Comparison of ENCODE assay signal across 13 cellular contexts in the genomic region with DNA sequence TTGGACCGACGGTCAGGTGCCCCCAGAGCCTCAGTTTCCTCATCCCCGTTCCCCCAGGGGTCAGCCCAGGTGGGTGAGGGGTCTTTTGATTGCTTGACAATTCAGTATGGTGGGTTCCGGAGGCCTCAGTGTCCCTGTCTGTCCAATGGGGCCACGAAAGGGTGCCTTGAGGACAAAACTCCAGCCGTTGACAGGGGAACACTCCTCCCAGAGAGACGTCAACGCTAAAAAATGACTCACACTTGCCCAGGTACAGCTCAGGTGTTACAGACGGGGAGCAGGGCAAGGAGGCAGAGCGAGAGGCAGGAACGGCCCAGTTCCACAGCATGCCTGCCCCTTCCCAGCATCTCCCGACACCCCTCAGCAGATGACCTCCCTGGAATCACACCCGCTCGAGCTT. TPM values are rescaled to one million over a fixed set of nuclear protein-coding genes. Genes with fewer than 3 reads are reported as not detected.
A peak's percentile ranks its signal among the peaks of the same experiment; 100 is the strongest.
DNase-seq lines count a peak whose midpoint lies in the region; ATAC-seq and TF ChIP-seq lines count a peak whose summit lies in the region.
"Had no signal": no experiment of that assay in that cellular context is flagged by ENCODE, and none has a peak within 500 bp of the region (broad histone marks: within the 10 kb centered on the region; RNA-seq: fewer than 3 reads in every experiment).

No MANE protein-coding gene starts in this region.

- H3K27ac ChIP-seq in right lobe of liver (no peak overlapping the region), subcutaneous abdominal adipose tissue (ENCODE audit: low read depth, low read length) (peak overlapping the region; percentile 76), prostate gland (no peak overlapping the region)
- H3K27ac ChIP-seq: ovary, PC-9 had no signal

- no peak overlapping the region for H3K27ac Mint-ChIP-seq in activated naive CD4-positive, alpha-beta T cell treated with anti-CD3 and anti-CD28 coated beads, Interleukin-2, amount 50 U/mL, for 24 hours
- H3K27ac Mint-ChIP-seq in activated naive CD8-positive, alpha-beta T cell treated with anti-CD3 and anti-CD28 coated beads for 36 hours = no peak overlapping the region

- peak overlapping the region in 2 of 5 donors; percentile 39 to 95 for H3K9ac ChIP-seq in subcutaneous abdominal adipose tissue (ENCODE audit: low read length in 5 of 5)

- peak overlapping the region; percentile 26 for H3K4me3 Mint-ChIP-seq in activated naive CD4-positive, alpha-beta T cell treated with anti-CD3 and anti-CD28 coated beads, Interleukin-2, amount 50 U/mL, for 24 hours
- peak overlapping the region; percentile 99 for H3K4me3 Mint-ChIP-seq in activated naive CD8-positive, alpha-beta T cell treated with anti-CD3 and anti-CD28 coated beads for 36 hours

- 63% methylated on average over 7 of the region's 14 CpGs for WGBS in right lobe of liver (ENCODE audit: insufficient coverage, low coverage, low lambda C conversion rate, missing lambda C conversion rate)
- WGBS in prostate gland = 70% methylated on average over 13 of the region's 14 CpGs

- H3K36me3 ChIP-seq in right lobe of liver (no peaks in the 10 kb centered on the region), subcutaneous abdominal adipose tissue (ENCODE audit: control insufficient read depth in 5 of 5, insufficient read depth in 5 of 5, low read length in 5 of 5) (no peaks in the 10 kb centered on the region), prostate gland (no peaks in the 10 kb centered on the region)
- H3K36me3 ChIP-seq: HAP-1, ovary had no signal

- H3K4me1 ChIP-seq in right lobe of liver (peaks cover 0 to 28% (median 14%) of the 10 kb centered on the region in 4 donors), subcutaneous abdominal adipose tissue (ENCODE audit: control insufficient read depth in 5 of 5, insufficient read depth in 5 of 5, low read length in 5 of 5) (peaks cover 0 to 43% (median 39%) of the 10 kb centered on the region in 5 donors), prostate gland (replicated peaks) (no peaks in the 10 kb centered on the region)
- H3K4me1 ChIP-seq: HAP-1 had no signal

- H3K9me3 ChIP-seq in right lobe of liver (no peaks in the 10 kb centered on the region), subcutaneous abdominal adipose tissue (ENCODE audit: control insufficient read depth in 5 of 5, low read length in 5 of 5) (no peaks in the 10 kb centered on the region), prostate gland (no peaks in the 10 kb centered on the region)
- H3K9me3 ChIP-seq: HAP-1, ovary had no signal

- H3K27me3 ChIP-seq in right lobe of liver (no peaks in the 10 kb centered on the region), subcutaneous abdominal adipose tissue (ENCODE audit: control insufficient read depth in 5 of 5, insufficient read depth in 4 of 5, low read length in 5 of 5) (no peaks in the 10 kb centered on the region), prostate gland (replicated peaks; ENCODE audit: insufficient read depth) (no peaks in the 10 kb centered on the region)
- H3K27me3 ChIP-seq: ovary had no signal

- H3K4me1 Mint-ChIP-seq in activated naive CD4-positive, alpha-beta T cell treated with anti-CD3 and anti-CD28 coated beads, Interleukin-2, amount 50 U/mL, for 24 hours = peaks cover 31% of the 10 kb centered on the region
- H3K4me1 Mint-ChIP-seq in activated naive CD8-positive, alpha-beta T cell treated with anti-CD3 and anti-CD28 coated beads for 36 hours = peaks cover 18% of the 10 kb centered on the region

- TF ChIP-seq POLR2A in right lobe of liver (IDR thresholded peaks at IDR 0.05) (no peak), prostate gland (IDR thresholded peaks at IDR 0.05) (no peak)

- no peaks in the 10 kb centered on the region for H3K27me3 Mint-ChIP-seq in activated naive CD4-positive, alpha-beta T cell treated with anti-CD3 and anti-CD28 coated beads, Interleukin-2, amount 50 U/mL, for 24 hours
- H3K27me3 Mint-ChIP-seq in activated naive CD8-positive, alpha-beta T cell treated with anti-CD3 and anti-CD28 coated beads for 36 hours = no peaks in the 10 kb centered on the region

- H3K4me3 ChIP-seq in right lobe of liver (peak overlapping the region; percentile 88 to 99 (median 96)), subcutaneous abdominal adipose tissue (ENCODE audit: low read depth in 1 of 5, low read length in 5 of 5) (peak overlapping the region in 4 of 5 donors; percentile 19 to 95 (median 58)), prostate gland (no peak overlapping the region)
- H3K4me3 ChIP-seq: HAP-1, ovary, PC-9 had no signal

- no peaks in the 10 kb centered on the region for H3K36me3 Mint-ChIP-seq in activated naive CD4-positive, alpha-beta T cell treated with anti-CD3 and anti-CD28 coated beads, Interleukin-2, amount 50 U/mL, for 24 hours
- H3K36me3 Mint-ChIP-seq in activated naive CD8-positive, alpha-beta T cell treated with anti-CD3 and anti-CD28 coated beads for 36 hours = peaks cover 5% of the 10 kb centered on the region

- DNase-seq in activated naive CD4-positive, alpha-beta T cell treated with anti-CD3 and anti-CD28 coated beads, Interleukin-2, amount 50 U/mL, for 16 hours = no peak
- no peak for DNase-seq in activated naive CD8-positive, alpha-beta T cell treated with anti-CD3 and anti-CD28 coated beads for 36 hours
- DNase-seq in right lobe of liver = no peak
- DNase-seq in prostate gland (ENCODE audit: low spot score) = no peak
- DNase-seq: AML-193; ovary; PC-9; stimulated activated CD8-positive, alpha-beta memory T cell treated with anti-CD3 and anti-CD28 coated beads, Interleukin-4, amount 100 ng/mL, for 48 hours had no signal

- TF ChIP-seq CTCF in right lobe of liver (IDR thresholded peaks at IDR 0.05) (no peak), prostate gland (IDR thresholded peaks at IDR 0.05) (no peak)

- intact Hi-C loops in right lobe of liver (cut with DNase I) = no loop called here
- intact Hi-C loops in prostate gland (cut with DNase I) = no loop called here

- no peaks in the 10 kb centered on the region for H3K9me3 Mint-ChIP-seq in activated naive CD4-positive, alpha-beta T cell treated with anti-CD3 and anti-CD28 coated beads, Interleukin-2, amount 50 U/mL, for 24 hours
- no peaks in the 10 kb centered on the region for H3K9me3 Mint-ChIP-seq in activated naive CD8-positive, alpha-beta T cell treated with anti-CD3 and anti-CD28 coated beads for 36 hours

- no peak for ATAC-seq in right lobe of liver
- no peak for ATAC-seq in GM21737 (IDR thresholded peaks at IDR 0.05; ENCODE audit: unreplicated experiment)
- ATAC-seq in GM21360 (IDR thresholded peaks at IDR 0.05; ENCODE audit: unreplicated experiment) = no peak

RNA-seq across cellular contexts. Expression of a gene that starts 1.8 kb away (rescaled TPM):
- total RNA-seq in activated naive CD8-positive, alpha-beta T cell treated with anti-CD3 and anti-CD28 coated beads for 36 hours = 10 to 100 TPM; 10.7 to 11.3 TPM
- total RNA-seq in right lobe of liver (10 to 100 TPM; 16.6 to 26.4 (median 22.8) TPM), prostate gland (1 to 10 TPM; 4.0 to 6.2 TPM)

RNA-seq across cellular contexts. Expression of a gene that starts 29.0 kb away (rescaled TPM):
- 10 to 100 TPM; 59.2 to 65.8 TPM for total RNA-seq in activated naive CD8-positive, alpha-beta T cell treated with anti-CD3 and anti-CD28 coated beads for 36 hours
- total RNA-seq in right lobe of liver = 10 to 100 TPM; 58.2 to 98.7 (median 72.2) TPM
- 100 to 1,000 TPM in 1 of 2 donors, 10 to 100 TPM in 1; 70.9 to 116 TPM for total RNA-seq in prostate gland

Comparison
In these comparisons a context has a peak if more than half of its experiments do, and no peak if none do; other contexts are left out.
1. H3K4me3 ChIP-seq: peak in right lobe of liver (3 of 3) and subcutaneous abdominal adipose tissue (4 of 5); none in prostate gland (0 of 2).